ENCODE assay signal across 8 cellular contexts in genomic region chr12:53701518-53702264, GRCh38. TPM values are rescaled to one million over a fixed set of nuclear protein-coding genes. Genes with fewer than 3 reads are reported as not detected.
DNase-seq lines count a peak whose midpoint lies in the region; ATAC-seq and TF ChIP-seq lines count a peak whose summit lies in the region.

No MANE protein-coding gene starts in this region.

- H3K27ac Mint-ChIP-seq in activated T-helper 17 cell treated with anti-CD3 and anti-CD28 coated beads, Interleukin-2, amount 50 U/mL, for 72 hours: peak overlapping the region; percentile 28

- peaks cover 8% of the 10 kb centered on the region for H3K4me1 Mint-ChIP-seq in activated T-helper 17 cell treated with anti-CD3 and anti-CD28 coated beads, Interleukin-2, amount 50 U/mL, for 72 hours

- no peak overlapping the region for H3K4me3 ChIP-seq in suprapubic skin

- no peak overlapping the region for H3K4me3 Mint-ChIP-seq in activated T-helper 17 cell treated with anti-CD3 and anti-CD28 coated beads, Interleukin-2, amount 50 U/mL, for 72 hours

- H3K9me3 ChIP-seq in suprapubic skin: no peaks in the 10 kb centered on the region

- 3% methylated on average over 8 of the region's 8 CpGs for WGBS in suprapubic skin

- TF ChIP-seq POLR2A in suprapubic skin (IDR thresholded peaks at IDR 0.05): no peak

- H3K36me3 Mint-ChIP-seq in activated T-helper 17 cell treated with anti-CD3 and anti-CD28 coated beads, Interleukin-2, amount 50 U/mL, for 72 hours (ENCODE audit: low read depth): no peaks in the 10 kb centered on the region

- H3K9me3 Mint-ChIP-seq in activated T-helper 17 cell treated with anti-CD3 and anti-CD28 coated beads, Interleukin-2, amount 50 U/mL, for 72 hours: no peaks in the 10 kb centered on the region

- ATAC-seq in activated T-helper 17 cell treated with anti-CD3 and anti-CD28 coated beads, Interleukin-2, amount 50 U/mL, for 72 hours (replicated peaks): peak; percentile 98
- ATAC-seq in GM21737 (IDR thresholded peaks at IDR 0.05; ENCODE audit: unreplicated experiment): no peak

- DNase-seq in RPMI8226 (peak; percentile 60), fibroblast of the conjunctiva (ENCODE audit: low read depth) (peak; percentile 59), occipital lobe (lab: John Stamatoyannopoulos, UW) (peak; percentile 71), suprapubic skin (ENCODE audit: low spot score in 2 of 2) (peak; percentile 89 to 90)

- TF ChIP-seq CTCF in GM12872 (IDR thresholded peaks at IDR 0.05; ENCODE audit: insufficient read depth, low read depth, low read length) (peak; percentile 96), suprapubic skin (IDR thresholded peaks at IDR 0.05) (peak; percentile 81 to 89)

- no peaks in the 10 kb centered on the region for H3K36me3 ChIP-seq in suprapubic skin

- TF ChIP-seq EP300 in Ishikawa (IDR thresholded peaks at IDR 0.05; ENCODE audit: borderline replicate concordance) (no peak), suprapubic skin (IDR thresholded peaks at IDR 0.05) (no peak)

- H3K27me3 ChIP-seq in suprapubic skin: peaks cover 62% of the 10 kb centered on the region

- TF ChIP-seq RAD21 in Ishikawa (IDR thresholded peaks at IDR 0.05; ENCODE audit: low read depth): peak; percentile 100

- no peak overlapping the region for H3K27ac ChIP-seq in suprapubic skin

- H3K4me1 ChIP-seq in suprapubic skin: peaks cover 10% of the 10 kb centered on the region

- H3K27me3 Mint-ChIP-seq in activated T-helper 17 cell treated with anti-CD3 and anti-CD28 coated beads, Interleukin-2, amount 50 U/mL, for 72 hours: peaks cover 74% of the 10 kb centered on the region

TF ChIP-seq in Ishikawa, 13 proteins besides CTCF, POLR2A, EP300 and RAD21:
- TF ChIP-seq CEBPB (IDR thresholded peaks at IDR 0.05) (no peak), TCF12 (IDR thresholded peaks at IDR 0.05; ENCODE audit: low read depth) (no peak), REST (IDR thresholded peaks at IDR 0.05; ENCODE audit: low read depth) (no peak), NFIC (IDR thresholded peaks at IDR 0.05) (no peak), USF1 (IDR thresholded peaks at IDR 0.05) (no peak), MAX (IDR thresholded peaks at IDR 0.05) (no peak)

RNA-seq across cellular contexts. Expression of gene CALCOCO1, which starts 25.6 kb away (rescaled TPM):
- total RNA-seq in activated T-helper 17 cell treated with anti-CD3 and anti-CD28 coated beads, Interleukin-2, amount 50 U/mL, for 72 hours: 100 to 1,000 TPM in 1 of 2 donors, 10 to 100 TPM in 1; 29.6 to 118 TPM
- total RNA-seq in occipital lobe (69.7 TPM), suprapubic skin (100 to 1,000 TPM; 287 to 729 (median 317) TPM)

RNA-seq across cellular contexts. Expression of gene ATP5MC2, which starts 25.8 kb away (rescaled TPM):
- 100 to 1,000 TPM; 278 to 324 TPM for total RNA-seq in activated T-helper 17 cell treated with anti-CD3 and anti-CD28 coated beads, Interleukin-2, amount 50 U/mL, for 72 hours
- total RNA-seq in occipital lobe (61.8 TPM), suprapubic skin (100 to 1,000 TPM; 232 to 381 (median 315) TPM)

RNA-seq across cellular contexts. Expression of gene CISTR, which starts 50.1 kb away (rescaled TPM):
- total RNA-seq in activated T-helper 17 cell treated with anti-CD3 and anti-CD28 coated beads, Interleukin-2, amount 50 U/mL, for 72 hours: not detected
- not detected for total RNA-seq in occipital lobe
- not detected for total RNA-seq in suprapubic skin
